8 cellular contexts compared by ENCODE assay signal in the genomic region with DNA sequence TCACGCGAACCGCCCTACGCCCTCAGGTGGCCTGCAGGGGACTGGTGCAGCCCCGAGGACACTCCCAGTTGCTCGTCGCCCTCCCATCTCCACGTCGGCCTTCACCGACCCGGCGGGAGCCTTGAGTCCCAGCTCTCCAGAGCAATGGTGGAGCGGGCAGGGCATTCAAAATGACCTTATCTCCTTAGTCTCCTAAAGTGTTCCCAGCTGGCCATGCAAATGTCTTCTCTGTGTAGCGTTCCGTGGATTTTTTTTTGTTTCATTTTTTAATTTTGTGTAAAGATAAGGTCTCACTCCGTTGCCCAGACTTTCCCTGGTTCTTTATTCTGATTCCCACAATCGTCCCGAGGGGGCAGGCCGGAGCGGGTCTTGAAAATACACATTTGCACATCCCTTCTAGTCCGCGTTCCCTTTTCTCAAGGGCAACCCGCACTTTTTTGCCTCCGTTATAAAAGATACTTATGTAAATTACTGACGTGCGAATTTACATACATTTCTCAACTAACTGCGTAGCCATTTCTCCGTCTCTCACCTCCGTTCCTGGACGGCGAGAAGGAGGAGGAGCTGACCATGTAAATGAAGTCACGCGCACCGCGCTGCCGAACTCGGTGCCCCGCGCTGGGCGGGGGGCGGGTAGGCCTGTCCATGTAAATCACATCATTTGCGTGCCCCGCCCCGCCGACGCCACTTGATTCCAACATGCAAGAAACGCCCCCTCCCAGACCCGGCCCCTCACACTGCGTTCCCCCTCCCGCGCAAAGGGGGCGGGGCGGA. TPM values are rescaled to one million over a fixed set of nuclear protein-coding genes. Genes with fewer than 3 reads are reported as not detected.
DNase-seq lines count a peak whose midpoint lies in the region; ATAC-seq and TF ChIP-seq lines count a peak whose summit lies in the region.

No MANE protein-coding gene starts in this region.

- intact Hi-C loops in PC-9 (cut with micrococcal nuclease; ENCODE audit: unreplicated experiment) (loop anchor here (1.0 to 2.0 kb wide), 3 partner anchors 20 to 135 kb away; partner anchors contain the start of genes ACTMAP, RAB4B and SNRPA), esophagus muscularis mucosa (cut with DNase I) (loop anchor here (5.0 kb wide), 1 partner anchor 46 kb away; the partner anchor contains the start of genes ACTMAP and SNRPA)

- peak overlapping the region; percentile 86 for H3K4me3 Mint-ChIP-seq in activated T-cell treated with anti-CD3 and anti-CD28 coated beads, Interleukin-2, amount 50 U/mL, for 4 hours

- TF ChIP-seq CTCF in DND-41 (IDR thresholded peaks at IDR 0.05; ENCODE audit: borderline replicate concordance, extremely low read depth, low read length, poor library complexity, severe bottlenecking): peak; percentile 41
- TF ChIP-seq CTCF in PC-9 (conservative IDR thresholded peaks at IDR 0.05): peak; percentile 60; the same call in 1 of the 2 replicates
- TF ChIP-seq CTCF in esophagus muscularis mucosa (IDR thresholded peaks at IDR 0.05): peak; percentile 36 to 57 (median 52)

- BruUV-seq in PC-9 (replicated peaks; lab: Mats Ljungman, UMichigan): TSS peak; percentile 90

- H3K9me3 ChIP-seq in DND-41 (ENCODE audit: insufficient read depth, low read length, severe bottlenecking): no peaks in the 10 kb centered on the region
- no peaks in the 10 kb centered on the region for H3K9me3 ChIP-seq in PC-9 (ENCODE audit: insufficient read depth, low read depth)
- H3K9me3 ChIP-seq in esophagus muscularis mucosa: no peaks in the 10 kb centered on the region
- H3K9me3 ChIP-seq in muscle layer of duodenum (ENCODE audit: control insufficient read depth in 1 of 2, low read length in 2 of 2): no peaks in the 10 kb centered on the region

- H3F3A ChIP-seq in PC-9 (ENCODE audit: insufficient read depth, low read depth): peaks cover 5% of the 10 kb centered on the region; the same call in 1 of the 2 replicates

- H3K9ac ChIP-seq in DND-41 (ENCODE audit: low read depth, low read length): peak overlapping the region; percentile 62

- no peaks in the 10 kb centered on the region for H3K27me3 Mint-ChIP-seq in activated T-cell treated with anti-CD3 and anti-CD28 coated beads, Interleukin-2, amount 50 U/mL, for 4 hours (ENCODE audit: low read depth)

- H3K27ac ChIP-seq in DND-41 (ENCODE audit: low read length) (peak overlapping the region; percentile 82), PC-9 (peak overlapping the region; percentile 11; the same call in 1 of the 2 replicates), esophagus muscularis mucosa (replicated peaks in 1 of 4) (peak overlapping the region; percentile 95 to 99 (median 96)), muscle layer of duodenum (ENCODE audit: low read length) (peak overlapping the region; percentile 91)

- peak overlapping the region; percentile 48 to 67; a peak in 3 of 4 replicates for H3K4me3 ChIP-seq in DND-41 (ENCODE audit: low read depth in 1 of 2, low read length in 2 of 2)
- peak overlapping the region; percentile 52 for H3K4me3 ChIP-seq in PC-9
- H3K4me3 ChIP-seq in esophagus muscularis mucosa: peak overlapping the region; percentile 77 to 99 (median 98)
- peak overlapping the region; percentile 63 to 72 for H3K4me3 ChIP-seq in muscle layer of duodenum (ENCODE audit: low read depth in 1 of 2, low read length in 2 of 2)

- peaks cover 32% of the 10 kb centered on the region for H3K36me3 ChIP-seq in DND-41 (ENCODE audit: insufficient read depth, low read length)
- H3K36me3 ChIP-seq in PC-9 (ENCODE audit: low read depth): peaks cover 3% of the 10 kb centered on the region; the same call in 1 of the 2 replicates
- peaks cover 5 to 26% (median 19%) of the 10 kb centered on the region in 4 donors for H3K36me3 ChIP-seq in esophagus muscularis mucosa
- H3K36me3 ChIP-seq in muscle layer of duodenum (ENCODE audit: control insufficient read depth in 1 of 2, insufficient read depth in 2 of 2, low read length in 2 of 2): peaks cover 0 to 8% of the 10 kb centered on the region in 2 donors

- peak; percentile 100 for DNase-seq in DND-41
- DNase-seq in KG1 (lab: John Stamatoyannopoulos, UW): peak; percentile 88
- DNase-seq in PC-9: peak; percentile 95 to 100
- peak; percentile 100 for DNase-seq in activated T-cell treated with anti-CD3 and anti-CD28 coated beads, Interleukin-2, amount 50 U/mL, for 4 hours
- peak; percentile 100 for DNase-seq in esophagus muscularis mucosa (ENCODE audit: extremely low spot score)
- peak; percentile 100 for DNase-seq in stimulated activated CD8-positive, alpha-beta memory T cell treated with anti-CD3 and anti-CD28 coated beads, Interleukin-7, amount 100 ng/mL, for 24 hours (ENCODE audit: low read depth)

- H2AFZ ChIP-seq in DND-41 (ENCODE audit: low read depth, low read length) (peak overlapping the region; percentile 85), PC-9 (peak overlapping the region; percentile 75)

- WGBS in esophagus muscularis mucosa: under 1% methylated on average over 49 of the region's 53 CpGs

- ATAC-seq in DND-41 (ENCODE audit: insufficient read depth, low read depth): peak; percentile 91
- ATAC-seq in GM21723 (IDR thresholded peaks at IDR 0.05; ENCODE audit: unreplicated experiment): peak; percentile 69
- peak; percentile 81 to 83 for ATAC-seq in activated T-cell treated with anti-CD3 and anti-CD28 coated beads, Interleukin-2, amount 50 U/mL, for 4 hours

- peaks cover 51% of the 10 kb centered on the region for H3K4me1 Mint-ChIP-seq in activated T-cell treated with anti-CD3 and anti-CD28 coated beads, Interleukin-2, amount 50 U/mL, for 4 hours (ENCODE audit: low read depth)

- no peaks in the 10 kb centered on the region for H3K9me2 ChIP-seq in PC-9 (ENCODE audit: insufficient read depth)

- peaks cover 12% of the 10 kb centered on the region for H3K36me3 Mint-ChIP-seq in activated T-cell treated with anti-CD3 and anti-CD28 coated beads, Interleukin-2, amount 50 U/mL, for 4 hours (ENCODE audit: insufficient read depth)

- H3K4me1 ChIP-seq in DND-41 (ENCODE audit: insufficient read depth, low read length) (peaks cover 47% of the 10 kb centered on the region), PC-9 (replicated peaks; ENCODE audit: insufficient read depth) (peaks cover 28% of the 10 kb centered on the region), esophagus muscularis mucosa (peaks cover 40 to 47% (median 45%) of the 10 kb centered on the region in 4 donors), muscle layer of duodenum (ENCODE audit: control insufficient read depth in 1 of 2, insufficient read depth in 2 of 2, low read length in 2 of 2) (peaks cover 16 to 44% of the 10 kb centered on the region in 2 donors)

- H3K27me3 ChIP-seq in DND-41 (ENCODE audit: insufficient read depth, low read length, poor library complexity): no peaks in the 10 kb centered on the region
- no peaks in the 10 kb centered on the region for H3K27me3 ChIP-seq in PC-9 (ENCODE audit: insufficient read depth, low read depth)
- no peaks in the 10 kb centered on the region for H3K27me3 ChIP-seq in esophagus muscularis mucosa
- H3K27me3 ChIP-seq in muscle layer of duodenum (ENCODE audit: low read depth, low read length): no peaks in the 10 kb centered on the region

- TF ChIP-seq EP300 in esophagus muscularis mucosa (IDR thresholded peaks at IDR 0.05): no peak

- CTCF ChIA-PET in PC-9 (lab: Charles Lee): interaction anchor here (0.6 to 1.3 kb wide), 2 partner anchors 20 to 85 kb away, joined by 3 to 11 read pairs; partner anchors contain the start of gene RAB4B

- no peaks in the 10 kb centered on the region for H3K9me3 Mint-ChIP-seq in activated T-cell treated with anti-CD3 and anti-CD28 coated beads, Interleukin-2, amount 50 U/mL, for 4 hours

- H3K79me2 ChIP-seq in DND-41 (ENCODE audit: insufficient read depth, low read length): peaks cover 46% of the 10 kb centered on the region
- peaks cover 37% of the 10 kb centered on the region for H3K79me2 ChIP-seq in PC-9 (ENCODE audit: low read depth)

- H3K4me2 ChIP-seq in DND-41 (ENCODE audit: insufficient read depth, low read length) (peak overlapping the region; percentile 70), PC-9 (peak overlapping the region; percentile 63)

- TF ChIP-seq POLR2A in esophagus muscularis mucosa (IDR thresholded peaks at IDR 0.05; ENCODE audit: low read depth): no peak

- POLR2A ChIA-PET in PC-9 (lab: Charles Lee; ENCODE audit: unreplicated experiment): interaction anchor here (0.6 to 1.2 kb wide), 4 partner anchors 20 to 450 kb away, joined by 3 to 9 read pairs (median 4); partner anchors contain the start of genes C19orf47 and PLD3

- H4K20me1 ChIP-seq in DND-41 (ENCODE audit: insufficient read depth, low read length) (peaks cover 35% of the 10 kb centered on the region), PC-9 (ENCODE audit: insufficient read depth) (peaks cover 27% of the 10 kb centered on the region)

RNA-seq across cellular contexts. Expression of gene EGLN2, which starts 0.6 kb away (rescaled TPM):
- 78.4 and 78.5 TPM in 2 replicates for total RNA-seq in PC-9 (2021)
- total RNA-seq in activated T-cell treated with anti-CD3 and anti-CD28 coated beads, Interleukin-2, amount 50 U/mL, for 4 hours: 10 to 100 TPM; 86.3 to 95.4 (median 89.4) TPM
- total RNA-seq in esophagus muscularis mucosa: 100 to 1,000 TPM in 2 of 4 donors, 10 to 100 TPM in 2; 93.1 to 131 (median 101) TPM

RNA-seq across cellular contexts. Expression of gene RAB4B, which starts 20.4 kb away (rescaled TPM):
- 22.2 and 24.8 TPM in 2 replicates for total RNA-seq in PC-9 (2021)
- 10 to 100 TPM; 26.6 to 34.9 (median 30.0) TPM for total RNA-seq in activated T-cell treated with anti-CD3 and anti-CD28 coated beads, Interleukin-2, amount 50 U/mL, for 4 hours
- 10 to 100 TPM; 22.9 to 26.6 (median 23.2) TPM for total RNA-seq in esophagus muscularis mucosa

RNA-seq across cellular contexts. Expression of gene MIA, which starts 23.1 kb away (rescaled TPM):
- total RNA-seq in PC-9 (2021) (2.5 and 2.7 TPM in 2 replicates), esophagus muscularis mucosa (1 to 10 TPM; 2.1 to 4.1 (median 2.7) TPM)
- under 1 TPM in 1 of 3 donors, not detected in 2; 0.87 TPM for total RNA-seq in activated T-cell treated with anti-CD3 and anti-CD28 coated beads, Interleukin-2, amount 50 U/mL, for 4 hours

RNA-seq across cellular contexts. Expression of gene SNRPA, which starts 47.4 kb away (rescaled TPM):
- total RNA-seq in PC-9 (2021) (119 and 147 TPM in 2 replicates), esophagus muscularis mucosa (10 to 100 TPM; 47.3 to 69.1 (median 57.6) TPM)
- 100 to 1,000 TPM; 213 to 234 (median 219) TPM for total RNA-seq in activated T-cell treated with anti-CD3 and anti-CD28 coated beads, Interleukin-2, amount 50 U/mL, for 4 hours

RNA-seq across cellular contexts. Expression of gene ACTMAP, which starts 48.1 kb away (rescaled TPM):
- 35.9 and 39.3 TPM in 2 replicates for total RNA-seq in PC-9 (2021)
- total RNA-seq in activated T-cell treated with anti-CD3 and anti-CD28 coated beads, Interleukin-2, amount 50 U/mL, for 4 hours: 10 to 100 TPM in 1 of 3 donors, 1 to 10 TPM in 2; 7.4 to 11.4 (median 7.7) TPM
- 1 to 10 TPM; 1.7 to 4.6 (median 3.7) TPM for total RNA-seq in esophagus muscularis mucosa

Comparison
In these comparisons a context has a peak if more than half of its experiments do, and no peak if none do; other contexts are left out.
1. Peak in every context shown above with its lines: DNase-seq, ATAC-seq, H3K4me3 ChIP-seq and H3K27ac ChIP-seq.
2. H3K27ac ChIP-seq: peak in every context shown above with its lines; median percentile 96 in esophagus muscularis mucosa; 91 in muscle layer of duodenum; 82 in DND-41; 11 in PC-9.